8 cellular contexts compared by ENCODE assay signal in genomic region chr1:61641578-61642336, GRCh38.
DNase-seq lines count a peak whose midpoint lies in the region; ATAC-seq and TF ChIP-seq lines count a peak whose summit lies in the region.

No MANE protein-coding gene starts in this region.

- DNase-seq in AG08395 (ENCODE audit: low spot score), result peak; percentile 87
- DNase-seq in RPMI8226, result peak; percentile 71
- DNase-seq in activated gamma-delta T cell treated with anti-CD3 and anti-CD28 coated beads, Interleukin-2, amount 50 U/mL, for 16 hours (ENCODE audit: low read depth), result peak; percentile 19
- DNase-seq in Right ventricle myocardium superior, result peak; percentile 88
- DNase-seq in posterior vena cava (ENCODE audit: low spot score), result peak; percentile 94
- DNase-seq in tibial artery, result peak; percentile 86 to 93

- peak; percentile 98 for ATAC-seq in GM18909 (IDR thresholded peaks at IDR 0.05; ENCODE audit: poor library complexity, unreplicated experiment)
- peak; percentile 97 for ATAC-seq in HG03135 (IDR thresholded peaks at IDR 0.05; ENCODE audit: unreplicated experiment)
- peak; percentile 87 for ATAC-seq in Right ventricle myocardium superior (ENCODE audit: poor library complexity)

- peak; percentile 75 to 86 for TF ChIP-seq CTCF in tibial artery (IDR thresholded peaks at IDR 0.05)

- peak overlapping the region; percentile 84 to 90 for H3K27ac ChIP-seq in tibial artery

- H3K4me1 ChIP-seq in tibial artery, result peaks cover 0 to 59% (median 34%) of the 10 kb centered on the region in 4 donors

- no peaks in the 10 kb centered on the region for H3K27me3 ChIP-seq in tibial artery

- H3K36me3 ChIP-seq in tibial artery, result no peaks in the 10 kb centered on the region

- intact Hi-C loops in Right ventricle myocardium superior (cut with DNase I) (no loop called here), posterior vena cava (cut with DNase I) (loop anchor here in 1 of 2 donors (5.0 to 10.0 kb wide), 2 partner anchors 587 to 669 kb away; no protein-coding TSS in a partner anchor), tibial artery (cut with DNase I; ENCODE audit: low total_unique reads) (loop anchor here (10.0 kb wide), 2 partner anchors 187 to 597 kb away; no protein-coding TSS in a partner anchor)

- no peaks in the 10 kb centered on the region for H3K9me3 ChIP-seq in tibial artery

- H3K4me3 ChIP-seq in tibial artery, result peak overlapping the region; percentile 30 to 43

Comparison
In these comparisons a context has a peak if more than half of its experiments do, and no peak if none do; other contexts are left out.
1. Peak in every context shown above with its lines: DNase-seq, ATAC-seq, H3K4me3 ChIP-seq and H3K27ac ChIP-seq.
2. DNase-seq: peak in every context shown above with its lines; median percentile 94 in posterior vena cava; 90 in tibial artery; 88 in Right ventricle myocardium superior; 87 in AG08395; 71 in RPMI8226; 19 in activated gamma-delta T cell treated with anti-CD3 and anti-CD28 coated beads, Interleukin-2, amount 50 U/mL, for 16 hours.